Comparison of ENCODE assay signal across 17 cellular contexts in genomic region chr20:57940376-57940775, GRCh38.
DNase-seq lines count a peak whose midpoint lies in the region; TF ChIP-seq lines count a peak whose summit lies in the region.
"Had no signal": no experiment of that assay in that cellular context is flagged by ENCODE, and none has a peak within 500 bp of the region (broad histone marks: within the 10 kb centered on the region; RNA-seq: fewer than 3 reads in every experiment).

No MANE protein-coding gene starts in this region.

- H3K27me3 ChIP-seq in BLaER1 treated with 17β-estradiol and CSF1 and Interleukin-3, amounts not matched to agents 10 nM and 100 nM, result no peaks in the 10 kb centered on the region
- no peaks in the 10 kb centered on the region for H3K27me3 ChIP-seq in PC-9 (ENCODE audit: insufficient read depth, low read depth)

- CTCF ChIA-PET in PC-9 (lab: Charles Lee), result no interaction called here

- no peaks in the 10 kb centered on the region for H3K36me3 Mint-ChIP-seq in activated naive CD8-positive, alpha-beta T cell
- no peaks in the 10 kb centered on the region for H3K36me3 Mint-ChIP-seq in activated naive CD8-positive, alpha-beta T cell treated with anti-CD3 and anti-CD28 coated beads for 36 hours
- no peaks in the 10 kb centered on the region for H3K36me3 Mint-ChIP-seq in nephron (ENCODE audit: low read depth)
- H3K36me3 Mint-ChIP-seq: CD14-positive monocyte; CD4-positive, alpha-beta memory T cell had no signal

- peaks cover 12 to 29% (median 21%) of the 10 kb centered on the region in 10 experiments; a peak in 19 of 20 replicates for H3K4me1 ChIP-seq in BLaER1 treated with 17β-estradiol and CSF1 and Interleukin-3, amounts not matched to agents 10 nM and 100 nM
- peaks cover 44% of the 10 kb centered on the region for H3K4me1 ChIP-seq in PC-9 (replicated peaks; ENCODE audit: insufficient read depth)

- peaks cover 20% of the 10 kb centered on the region for H3F3A ChIP-seq in PC-9 (ENCODE audit: insufficient read depth, low read depth)

- no peaks in the 10 kb centered on the region for H3K36me3 ChIP-seq in BLaER1 treated with 17β-estradiol and CSF1 and Interleukin-3, amounts not matched to agents 10 nM and 100 nM
- H3K36me3 ChIP-seq in PC-9 (ENCODE audit: low read depth), result no peaks in the 10 kb centered on the region

- no peaks in the 10 kb centered on the region for H3K27me3 Mint-ChIP-seq in activated naive CD8-positive, alpha-beta T cell
- H3K27me3 Mint-ChIP-seq in activated naive CD8-positive, alpha-beta T cell treated with anti-CD3 and anti-CD28 coated beads for 36 hours, result peaks cover 3% of the 10 kb centered on the region
- H3K27me3 Mint-ChIP-seq in nephron (ENCODE audit: low read depth), result peaks cover 17% of the 10 kb centered on the region

- no TSS peak for BruUV-seq in PC-9 (replicated peaks; lab: Mats Ljungman, UMichigan)

- intact Hi-C loops in PC-9 (cut with micrococcal nuclease; ENCODE audit: unreplicated experiment), result no loop called here

- peak overlapping the region; percentile 29 for H3K27ac Mint-ChIP-seq in activated naive CD8-positive, alpha-beta T cell
- no peak overlapping the region for H3K27ac Mint-ChIP-seq in activated naive CD8-positive, alpha-beta T cell treated with anti-CD3 and anti-CD28 coated beads for 36 hours
- H3K27ac Mint-ChIP-seq in nephron, result peak overlapping the region in 2 of 3 experiments; percentile 94
- H3K27ac Mint-ChIP-seq: B cell; CD4-positive, alpha-beta memory T cell had no signal

- no peak overlapping the region for H3K4me3 Mint-ChIP-seq in activated naive CD8-positive, alpha-beta T cell
- H3K4me3 Mint-ChIP-seq in activated naive CD8-positive, alpha-beta T cell treated with anti-CD3 and anti-CD28 coated beads for 36 hours, result no peak overlapping the region
- H3K4me3 Mint-ChIP-seq in nephron, result no peak overlapping the region
- H3K4me3 Mint-ChIP-seq: B cell; CD14-positive monocyte; CD4-positive, alpha-beta memory T cell had no signal

- no peaks in the 10 kb centered on the region for H3K9me2 ChIP-seq in PC-9 (ENCODE audit: insufficient read depth)

- no peak overlapping the region for H3K4me3 ChIP-seq in BLaER1 treated with 17β-estradiol and CSF1 and Interleukin-3, amounts not matched to agents 10 nM and 100 nM
- no peak overlapping the region for H3K4me3 ChIP-seq in PC-9
- H3K4me3 ChIP-seq: GM12878 had no signal

- peaks cover 4% of the 10 kb centered on the region for H3K4me1 Mint-ChIP-seq in activated naive CD8-positive, alpha-beta T cell (ENCODE audit: low read depth)
- H3K4me1 Mint-ChIP-seq in activated naive CD8-positive, alpha-beta T cell treated with anti-CD3 and anti-CD28 coated beads for 36 hours, result no peaks in the 10 kb centered on the region
- peaks cover 48% of the 10 kb centered on the region for H3K4me1 Mint-ChIP-seq in nephron
- H3K4me1 Mint-ChIP-seq: B cell, CD14-positive monocyte had no signal

- H3K27ac ChIP-seq in BLaER1 treated with 17β-estradiol and CSF1 and Interleukin-3, amounts not matched to agents 10 nM and 100 nM, result no peak overlapping the region
- H3K27ac ChIP-seq in PC-9, result peak overlapping the region; percentile 71

- H4K20me1 ChIP-seq in BLaER1 treated with 17β-estradiol and CSF1 and Interleukin-3, amounts not matched to agents 10 nM and 100 nM, result peaks cover 0 to 14% (median 0%) of the 10 kb centered on the region in 11 experiments; a peak in 1 of 22 replicates
- no peaks in the 10 kb centered on the region for H4K20me1 ChIP-seq in PC-9 (ENCODE audit: insufficient read depth)

- POLR2A ChIA-PET in PC-9 (lab: Charles Lee; ENCODE audit: unreplicated experiment), result no interaction called here

- peak overlapping the region; percentile 24 to 64 (median 41); a peak in 20 of 22 replicates for H3K4me2 ChIP-seq in BLaER1 treated with 17β-estradiol and CSF1 and Interleukin-3, amounts not matched to agents 10 nM and 100 nM
- H3K4me2 ChIP-seq in PC-9, result peak overlapping the region; percentile 56; the same call in 1 of the 2 replicates

- H3K9me3 ChIP-seq in BLaER1 treated with 17β-estradiol and CSF1 and Interleukin-3, amounts not matched to agents 10 nM and 100 nM (replicated peaks in 1 of 11), result peaks cover 0 to 5% (median 0%) of the 10 kb centered on the region in 11 experiments; a peak in 2 of 22 replicates
- no peaks in the 10 kb centered on the region for H3K9me3 ChIP-seq in PC-9 (ENCODE audit: insufficient read depth, low read depth)

- no peak overlapping the region for H3K9ac ChIP-seq in BLaER1 treated with 17β-estradiol and CSF1 and Interleukin-3, amounts not matched to agents 10 nM and 100 nM

- TF ChIP-seq CTCF in PC-9 (conservative IDR thresholded peaks at IDR 0.05) (no peak), nephron (IDR thresholded peaks at IDR 0.05; ENCODE audit: unreplicated experiment in 3 of 3) (no peak)

- no peaks in the 10 kb centered on the region for H3K79me2 ChIP-seq in PC-9 (ENCODE audit: low read depth)

- no peak for DNase-seq in activated naive CD8-positive, alpha-beta T cell treated with anti-CD3 and anti-CD28 coated beads for 36 hours
- DNase-seq in PC-9 (no peak), NCI-H1048 (lab: John Stamatoyannopoulos, UW) (no peak), HT-29 (ENCODE audit: low spot score) (no peak), islet precursor cell (no peak)
- DNase-seq: 8988T; CD4-positive, alpha-beta memory T cell; DMS53; DND-41; EL; H9 had no signal

- peaks cover 3% of the 10 kb centered on the region for H3K9me3 Mint-ChIP-seq in activated naive CD8-positive, alpha-beta T cell (ENCODE audit: low read depth)
- peaks cover 2% of the 10 kb centered on the region for H3K9me3 Mint-ChIP-seq in activated naive CD8-positive, alpha-beta T cell treated with anti-CD3 and anti-CD28 coated beads for 36 hours
- H3K9me3 Mint-ChIP-seq in nephron, result no peaks in the 10 kb centered on the region
- H3K9me3 Mint-ChIP-seq: CD14-positive monocyte; CD4-positive, alpha-beta memory T cell had no signal

- H2AFZ ChIP-seq in PC-9, result no peak overlapping the region
